8 cellular contexts compared by ENCODE assay signal in genomic region chr14:91114079-91115065, GRCh38. TPM values are rescaled to one million over a fixed set of nuclear protein-coding genes. Genes with fewer than 3 reads are reported as not detected.
DNase-seq lines count a peak whose midpoint lies in the region; ATAC-seq and TF ChIP-seq lines count a peak whose summit lies in the region.

No MANE protein-coding gene starts in this region.

- TF ChIP-seq POLR2A in prostate gland (IDR thresholded peaks at IDR 0.05): peak; percentile 32

- intact Hi-C loops in prostate gland (cut with DNase I): loop anchor here (2.0 kb wide), 1 partner anchor 56 kb away; no protein-coding TSS in a partner anchor
- intact Hi-C loops in upper lobe of right lung (cut with DNase I): no loop called here

- DNase-seq in GM04503 (ENCODE audit: low read depth): peak; percentile 25
- peak; percentile 76 for DNase-seq in H4 (ENCODE audit: low spot score)
- DNase-seq in LoVo (ENCODE audit: low spot score): peak; percentile 72
- DNase-seq in SW480 (ENCODE audit: low spot score): peak; percentile 68
- peak; percentile 41 for DNase-seq in amniotic epithelial cell (ENCODE audit: low read depth)
- peak; percentile 84 for DNase-seq in right atrium auricular region (ENCODE audit: low spot score)
- peak; percentile 72 for DNase-seq in prostate gland (ENCODE audit: low spot score)
- DNase-seq in upper lobe of right lung: peak; percentile 80

- TF ChIP-seq CTCF in right atrium auricular region (IDR thresholded peaks at IDR 0.05) (no peak), prostate gland (IDR thresholded peaks at IDR 0.05) (no peak), upper lobe of right lung (IDR thresholded peaks at IDR 0.05) (no peak)

- H3K4me3 ChIP-seq in right atrium auricular region (peak overlapping the region; percentile 70 to 72), prostate gland (peak overlapping the region; percentile 41 to 46), upper lobe of right lung (peak overlapping the region; percentile 54)

- peaks cover 0 to 43% of the 10 kb centered on the region in 2 donors for H3K4me1 ChIP-seq in right atrium auricular region
- H3K4me1 ChIP-seq in prostate gland (replicated peaks): no peaks in the 10 kb centered on the region
- H3K4me1 ChIP-seq in upper lobe of right lung: peaks cover 35% of the 10 kb centered on the region

- H3K36me3 ChIP-seq in right atrium auricular region (no peaks in the 10 kb centered on the region), prostate gland (no peaks in the 10 kb centered on the region), upper lobe of right lung (no peaks in the 10 kb centered on the region)

- ATAC-seq in upper lobe of right lung: peak; percentile 86

- H3K27me3 ChIP-seq in right atrium auricular region: no peaks in the 10 kb centered on the region
- H3K27me3 ChIP-seq in prostate gland (replicated peaks; ENCODE audit: insufficient read depth): no peaks in the 10 kb centered on the region
- H3K27me3 ChIP-seq in upper lobe of right lung: no peaks in the 10 kb centered on the region

- no peaks in the 10 kb centered on the region for H3K9me3 ChIP-seq in right atrium auricular region
- H3K9me3 ChIP-seq in prostate gland: no peaks in the 10 kb centered on the region
- H3K9me3 ChIP-seq in upper lobe of right lung: no peaks in the 10 kb centered on the region

- H3K27ac ChIP-seq in right atrium auricular region (peak overlapping the region; percentile 93 to 96), prostate gland (peak overlapping the region; percentile 92), upper lobe of right lung (peak overlapping the region; percentile 94)

- 2% methylated on average over 18 of the region's 18 CpGs for WGBS in prostate gland

RNA-seq across cellular contexts. Expression of gene DGLUCY, which starts 0.5 kb away (rescaled TPM):
- 31.2 and 33.8 TPM in 2 replicates for total RNA-seq in H4 (2014; rRNA removed; shearing (Covaris generic))
- total RNA-seq in right atrium auricular region: 100 to 1,000 TPM in 1 of 2 donors, 10 to 100 TPM in 1; 81.8 to 136 TPM
- 100 to 1,000 TPM in 1 of 2 donors, 10 to 100 TPM in 1; 88.0 to 148 TPM for total RNA-seq in prostate gland
- total RNA-seq in upper lobe of right lung: 77.6 TPM

RNA-seq across cellular contexts. Expression of gene RPS6KA5, which starts 53.9 kb away (rescaled TPM):
- total RNA-seq in H4 (2014; rRNA removed; shearing (Covaris generic)): 1.2 and 3.3 TPM in 2 replicates
- 1 to 10 TPM; 5.3 to 9.6 TPM for total RNA-seq in right atrium auricular region
- total RNA-seq in prostate gland: 10 to 100 TPM in 1 of 2 donors, 1 to 10 TPM in 1; 8.9 to 10.3 TPM
- 8.0 TPM for total RNA-seq in upper lobe of right lung

Comparison
In these comparisons a context has a peak if more than half of its experiments do, and no peak if none do; other contexts are left out.
1. Peak in every context shown above with its lines: DNase-seq, ATAC-seq, H3K4me3 ChIP-seq and H3K27ac ChIP-seq.
2. DNase-seq: peak in every context shown above with its lines; median percentile 84 in right atrium auricular region; 80 in upper lobe of right lung; 76 in H4; 72 in LoVo; 72 in prostate gland; 68 in SW480; 41 in amniotic epithelial cell; 25 in GM04503.